In the genomic region with DNA sequence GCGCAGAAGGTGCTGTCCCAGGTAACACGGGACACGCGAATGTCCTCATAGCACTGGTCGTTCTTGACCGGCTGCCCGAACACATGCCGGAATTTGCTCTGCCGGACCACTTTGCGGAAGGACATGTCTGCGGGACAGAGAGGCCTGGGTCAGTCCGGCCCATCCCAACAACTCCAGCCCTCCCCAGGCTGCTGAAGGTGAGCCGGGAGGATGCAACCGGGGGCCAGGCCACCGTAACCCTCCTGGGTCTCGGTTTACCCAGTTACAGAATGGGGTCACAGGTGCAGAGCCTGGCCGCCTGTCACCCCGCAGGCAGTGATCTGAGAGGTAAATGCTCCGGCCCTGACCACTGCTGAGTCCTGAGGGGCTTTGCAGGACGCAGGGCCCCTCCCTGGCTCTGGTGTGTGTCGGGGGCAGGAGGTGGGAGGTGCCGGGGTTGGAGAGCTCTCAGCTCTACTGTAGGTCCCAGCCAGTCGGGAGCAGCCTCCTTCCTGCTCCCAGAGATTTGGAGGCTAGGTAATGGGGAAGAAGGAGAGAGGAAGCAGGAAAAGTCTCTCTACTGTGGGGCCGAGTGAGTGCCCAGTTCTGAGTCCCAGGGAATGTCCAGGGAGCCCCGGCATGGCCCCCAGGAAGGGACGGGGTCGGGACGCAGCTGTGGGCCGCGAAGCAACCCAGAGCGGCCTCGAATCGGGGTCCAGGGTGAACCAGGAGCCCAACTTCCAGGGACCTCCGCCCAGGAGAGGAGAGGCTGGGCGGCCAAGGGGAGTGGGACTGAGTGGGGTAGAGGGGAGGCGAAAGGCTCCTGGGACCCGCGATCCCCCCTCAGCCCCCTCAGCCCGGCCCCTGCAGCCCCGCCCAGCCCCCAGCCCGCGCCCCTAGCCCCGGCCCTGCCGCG, we compare ENCODE assay signal across 7 cellular contexts. TPM values are rescaled to one million over a fixed set of nuclear protein-coding genes. Genes with fewer than 3 reads are reported as not detected.
DNase-seq lines count a peak whose midpoint lies in the region; ATAC-seq lines count a peak whose summit lies in the region.

No MANE protein-coding gene starts in this region.

- H3K4me1 Mint-ChIP-seq in immature natural killer cell: peaks cover 76% of the 10 kb centered on the region in 2 donors

- no peak for DNase-seq in activated naive CD4-positive, alpha-beta T cell treated with anti-CD3 and anti-CD28 coated beads, Interleukin-2, amount 50 U/mL, for 72 hours (ENCODE audit: low spot score in 2 of 2)
- DNase-seq in immature natural killer cell (no peak), NCI-H187 treated with DMSO at 0.1 percent for 48 hours (lab: John Stamatoyannopoulos, UW) (no peak), DMS79 treated with DMSO at 0.1 percent for 48 hours (lab: John Stamatoyannopoulos, UW) (no peak)

- peak overlapping the region; percentile 65 to 90 for H3K27ac Mint-ChIP-seq in activated naive CD4-positive, alpha-beta T cell treated with anti-CD3 and anti-CD28 coated beads, Interleukin-2, amount 50 U/mL, for 72 hours
- H3K27ac Mint-ChIP-seq in immature natural killer cell: peak overlapping the region; percentile 59 to 93 (median 84)

- ATAC-seq in HG02623 (IDR thresholded peaks at IDR 0.05; ENCODE audit: unreplicated experiment) (peak; percentile 10), HG03025 (IDR thresholded peaks at IDR 0.05; ENCODE audit: low FRiP score, unreplicated experiment) (no peak)
- ATAC-seq in activated naive CD4-positive, alpha-beta T cell treated with anti-CD3 and anti-CD28 coated beads, Interleukin-2, amount 50 U/mL, for 72 hours: no peak

- peaks cover 4 to 16% (median 7%) of the 10 kb centered on the region in 3 donors for H3K27me3 Mint-ChIP-seq in immature natural killer cell (ENCODE audit: low read depth in 3 of 3)

- no peaks in the 10 kb centered on the region for H3K9me3 Mint-ChIP-seq in activated naive CD4-positive, alpha-beta T cell treated with anti-CD3 and anti-CD28 coated beads, Interleukin-2, amount 50 U/mL, for 72 hours
- H3K9me3 Mint-ChIP-seq in immature natural killer cell: no peaks in the 10 kb centered on the region

- peak overlapping the region; percentile 46 to 68 (median 64) for H3K4me3 Mint-ChIP-seq in immature natural killer cell

- H3K36me3 Mint-ChIP-seq in activated naive CD4-positive, alpha-beta T cell treated with anti-CD3 and anti-CD28 coated beads, Interleukin-2, amount 50 U/mL, for 72 hours: peaks cover 22 to 25% of the 10 kb centered on the region in 2 donors
- H3K36me3 Mint-ChIP-seq in immature natural killer cell: no peaks in the 10 kb centered on the region

- H3K27ac ChIP-seq in temporal lobe (ENCODE audit: low read depth, low read length): peak overlapping the region; percentile 72

RNA-seq across cellular contexts. Expression of gene CORO1B, which starts 0.5 kb away (rescaled TPM):
- 100 to 1,000 TPM; 293 to 428 TPM for total RNA-seq in activated naive CD4-positive, alpha-beta T cell treated with anti-CD3 and anti-CD28 coated beads, Interleukin-2, amount 50 U/mL, for 72 hours
- 10 to 100 TPM in 1 of 3 donors, 1 to 10 TPM in 2; 7.1 to 10.3 (median 9.2) TPM for polyA plus RNA-seq in immature natural killer cell
- total RNA-seq in temporal lobe: 19.2 TPM

RNA-seq across cellular contexts. Expression of gene PTPRCAP, which starts 5.3 kb away (rescaled TPM):
- total RNA-seq in activated naive CD4-positive, alpha-beta T cell treated with anti-CD3 and anti-CD28 coated beads, Interleukin-2, amount 50 U/mL, for 72 hours: 100 to 1,000 TPM in 1 of 2 donors, 10 to 100 TPM in 1; 65.2 to 131 TPM
- 1,000 to 10,000 TPM; 1,315 to 1,354 (median 1,351) TPM for polyA plus RNA-seq in immature natural killer cell
- total RNA-seq in temporal lobe: not detected

RNA-seq across cellular contexts. Expression of gene GPR152, which starts 9.8 kb away (rescaled TPM):
- total RNA-seq in activated naive CD4-positive, alpha-beta T cell treated with anti-CD3 and anti-CD28 coated beads, Interleukin-2, amount 50 U/mL, for 72 hours: not detected
- polyA plus RNA-seq in immature natural killer cell: 1 to 10 TPM in 1 of 3 donors, under 1 TPM in 1, not detected in 1; 0.23 to 2.5 TPM
- total RNA-seq in temporal lobe: not detected

RNA-seq across cellular contexts. Expression of gene CABP4, which starts 12.4 kb away (rescaled TPM):
- 1 to 10 TPM; 1.7 to 2.8 TPM for total RNA-seq in activated naive CD4-positive, alpha-beta T cell treated with anti-CD3 and anti-CD28 coated beads, Interleukin-2, amount 50 U/mL, for 72 hours
- polyA plus RNA-seq in immature natural killer cell: 1 to 10 TPM in 1 of 3 donors, not detected in 2; 1.6 TPM
- not detected for total RNA-seq in temporal lobe

RNA-seq across cellular contexts. Expression of gene RPS6KB2, which starts 14.5 kb away (rescaled TPM):
- 10 to 100 TPM; 64.3 to 68.8 TPM for total RNA-seq in activated naive CD4-positive, alpha-beta T cell treated with anti-CD3 and anti-CD28 coated beads, Interleukin-2, amount 50 U/mL, for 72 hours
- polyA plus RNA-seq in immature natural killer cell: 10 to 100 TPM; 71.5 to 96.5 (median 74.9) TPM
- total RNA-seq in temporal lobe: 15.7 TPM

Comparison
In these comparisons a context has a peak if more than half of its experiments do, and no peak if none do; other contexts are left out.
1. RNA of gene CORO1B, which starts 0.5 kb away (total RNA-seq): 293 to 428 TPM in activated naive CD4-positive, alpha-beta T cell treated with anti-CD3 and anti-CD28 coated beads, Interleukin-2, amount 50 U/mL, for 72 hours; 19.2 TPM in temporal lobe (single experiment); every median in the first group is over 10 times any median in the second.
2. RNA of gene PTPRCAP, which starts 5.3 kb away (total RNA-seq): 65.2 to 131 TPM in activated naive CD4-positive, alpha-beta T cell treated with anti-CD3 and anti-CD28 coated beads, Interleukin-2, amount 50 U/mL, for 72 hours; not detected in temporal lobe (single experiment); every median in the first group is over 10 times any median in the second.